15 cellular contexts compared by ENCODE assay signal in genomic region chr4:145554691-145555090, GRCh38.
"Had no signal": no experiment of that assay in that cellular context is flagged by ENCODE, and none has a peak within 500 bp of the region (broad histone marks: within the 10 kb centered on the region; RNA-seq: fewer than 3 reads in every experiment).

No MANE protein-coding gene starts in this region.

- H3K36me3 ChIP-seq: prostate gland had no signal

- H3K9me3 ChIP-seq: ascending aorta, heart left ventricle, mucosa of descending colon, prostate gland, right lobe of liver had no signal

- H3K4me3 ChIP-seq: ascending aorta, cardiac muscle cell, heart left ventricle, mucosa of descending colon, prostate gland, right lobe of liver had no signal

- FAIRE-seq: colon, frontal cortex had no signal

- H3K4me1 ChIP-seq: ascending aorta, prostate gland, right lobe of liver had no signal

- H3K27ac ChIP-seq: ascending aorta, cardiac muscle cell, prostate gland, right lobe of liver had no signal

- DNase-seq: activated CD4-positive, alpha-beta T cell treated with anti-CD3 and anti-CD28 coated beads, Interleukin-2, amount 10 ng/mL, durations not matched to agents 7 days and 5 days; activated gamma-delta T cell; activated T-cell treated with anti-CD3 and anti-CD28 coated beads, Interleukin-2, amount 50 U/mL, for 1 hour; heart left ventricle; mammary epithelial cell; mucosa of descending colon; naive thymus-derived CD8-positive, alpha-beta T cell; nucleus accumbens; right lobe of liver; stimulated activated naive CD4-positive, alpha-beta T cell treated with Interleukin-2 at 50 U/mL for 16 hours had no signal

- H3K27me3 ChIP-seq: ascending aorta, cardiac muscle cell, heart left ventricle, right lobe of liver had no signal

- ATAC-seq: heart left ventricle; mucosa of descending colon; naive thymus-derived CD8-positive, alpha-beta T cell; right lobe of liver had no signal
